ENCODE assay signal across 8 cellular contexts in the genomic region with DNA sequence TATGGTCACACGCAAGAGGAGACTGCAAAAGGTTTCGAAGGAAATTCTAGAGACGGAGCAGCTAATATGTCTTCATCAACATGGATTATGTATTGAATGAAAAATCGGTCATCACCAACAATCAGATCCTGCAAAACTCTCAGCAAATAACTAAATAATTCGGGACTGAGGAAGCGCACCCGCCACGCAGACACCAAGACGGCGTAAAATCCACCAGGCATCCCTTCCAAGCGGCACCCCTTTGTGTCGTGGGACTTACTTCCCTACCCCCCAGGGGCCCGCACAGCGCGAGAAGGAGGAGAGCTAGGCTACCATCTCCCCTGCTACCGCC. TPM values are rescaled to one million over a fixed set of nuclear protein-coding genes. Genes with fewer than 3 reads are reported as not detected.
DNase-seq lines count a peak whose midpoint lies in the region; ATAC-seq and TF ChIP-seq lines count a peak whose summit lies in the region.

No MANE protein-coding gene starts in this region.

- TF ChIP-seq CTCF in dorsolateral prefrontal cortex (IDR thresholded peaks at IDR 0.05 in 54 of 56, conservative IDR thresholded peaks at IDR 0.05 in 2 of 56; ENCODE audit: low read depth in 1 of 56, partially characterized antibody in 56 of 56), result peak in 15 of 56 donors; percentile 10 to 47 (median 37)

- H3K27me3 ChIP-seq in NT2/D1 (ENCODE audit: insufficient read depth, insufficient read length) (no peaks in the 10 kb centered on the region), dorsolateral prefrontal cortex (no peaks in the 10 kb centered on the region), mononuclear cell (ENCODE audit: insufficient read depth, low read length) (no peaks in the 10 kb centered on the region)

- intact Hi-C loops in dorsolateral prefrontal cortex (cut with DNase I), result loop anchor here in 1 of 2 donors (5.0 kb wide), 1 partner anchor 36 kb away; no protein-coding TSS in a partner anchor

- H3K36me3 ChIP-seq in ES-I3 (ENCODE audit: insufficient read depth, low read length) (no peaks in the 10 kb centered on the region), NT2/D1 (ENCODE audit: insufficient read depth, insufficient read length, low read length) (peaks cover 16% of the 10 kb centered on the region)

- H3K4me1 ChIP-seq in ES-I3 (ENCODE audit: insufficient read depth, low read length), result peaks cover 18% of the 10 kb centered on the region
- peaks cover 7% of the 10 kb centered on the region for H3K4me1 ChIP-seq in NT2/D1 (ENCODE audit: insufficient read depth, insufficient read length)
- peaks cover 25% of the 10 kb centered on the region for H3K4me1 ChIP-seq in mononuclear cell (ENCODE audit: insufficient read depth, low read length)

- H3K9me3 ChIP-seq in ES-I3 (ENCODE audit: control insufficient read depth, insufficient read depth, low read length) (no peaks in the 10 kb centered on the region), NT2/D1 (ENCODE audit: insufficient read depth, low read length) (no peaks in the 10 kb centered on the region), mononuclear cell (ENCODE audit: low read depth, low read length) (no peaks in the 10 kb centered on the region)

- peak overlapping the region; percentile 86 for H3K4me3 ChIP-seq in NT2/D1 (ENCODE audit: insufficient read length, low read depth)
- peak overlapping the region; percentile 73 to 100 (median 95) for H3K4me3 ChIP-seq in dorsolateral prefrontal cortex
- peak overlapping the region; percentile 76 for H3K4me3 ChIP-seq in mononuclear cell (ENCODE audit: low read length)

- peak overlapping the region; percentile 88 for H3K9ac ChIP-seq in ES-I3 (ENCODE audit: low read depth, low read length)
- peak overlapping the region; percentile 80 for H3K9ac ChIP-seq in NT2/D1 (ENCODE audit: insufficient read length, low read depth)

- peak overlapping the region in 57 of 59 donors; percentile 60 to 95 (median 88) for H3K27ac ChIP-seq in dorsolateral prefrontal cortex

- DNase-seq in NT2/D1 (ENCODE audit: low read depth, low spot score) (no peak), dorsolateral prefrontal cortex (no peak), NCI-H774 (lab: John Stamatoyannopoulos, UW) (no peak), HPDE6-E6E7 (ENCODE audit: extremely low spot score) (no peak), globus pallidus (ENCODE audit: low spot score) (no peak)

- peak; percentile 27 for ATAC-seq in GM21619 (IDR thresholded peaks at IDR 0.05; ENCODE audit: unreplicated experiment)

RNA-seq across cellular contexts. Expression of a gene that starts 0.7 kb away (rescaled TPM):
- total RNA-seq in dorsolateral prefrontal cortex (10 to 100 TPM; 16.6 to 45.7 (median 35.4) TPM), mononuclear cell (0.84 TPM)

RNA-seq across cellular contexts. Expression of a gene that starts 1.0 kb away (rescaled TPM):
- total RNA-seq in dorsolateral prefrontal cortex (10 to 100 TPM in 34 of 120 experiments, 1 to 10 TPM in 86; 3.3 to 14.5 (median 8.6) TPM), mononuclear cell (2.2 TPM)

RNA-seq across cellular contexts. Expression of a gene that starts 30.3 kb away (rescaled TPM):
- total RNA-seq in dorsolateral prefrontal cortex (10 to 100 TPM; 27.9 to 71.0 (median 38.0) TPM), mononuclear cell (6.7 TPM)
